8 cellular contexts compared by ENCODE assay signal in genomic region chr16:89246903-89247733, GRCh38. TPM values are rescaled to one million over a fixed set of nuclear protein-coding genes. Genes with fewer than 3 reads are reported as not detected.
DNase-seq lines count a peak whose midpoint lies in the region; ATAC-seq, FAIRE-seq and TF ChIP-seq lines count a peak whose summit lies in the region.

No MANE protein-coding gene starts in this region.

- FAIRE-seq in GM12891 (lab: Jason Lieb, UNC), result peak; percentile 68

- no peak overlapping the region for H3K27ac Mint-ChIP-seq in activated CD4-positive, alpha-beta memory T cell treated with anti-CD3 and anti-CD28 coated beads for 36 hours

- peaks cover 2% of the 10 kb centered on the region for H3K4me1 Mint-ChIP-seq in activated CD4-positive, alpha-beta memory T cell treated with anti-CD3 and anti-CD28 coated beads for 36 hours (ENCODE audit: low read depth)

- H3K27ac ChIP-seq in dorsolateral prefrontal cortex, result peak overlapping the region in 23 of 59 donors; percentile 11 to 72 (median 42)

- H3K27me3 ChIP-seq in dorsolateral prefrontal cortex, result no peaks in the 10 kb centered on the region

- H3K4me3 Mint-ChIP-seq in activated CD4-positive, alpha-beta memory T cell treated with anti-CD3 and anti-CD28 coated beads for 36 hours, result peak overlapping the region; percentile 71

- DNase-seq in GM12891 (ENCODE audit: insufficient read length, low spot score) (peak; percentile 92), NCI-H345 treated with DMSO at 0.1 percent for 48 hours (lab: John Stamatoyannopoulos, UW; ENCODE audit: unreplicated experiment) (peak; percentile 50), dorsolateral prefrontal cortex (peak; percentile 84 to 95 (median 91)), lower leg skin (ENCODE audit: low spot score in 2 of 2) (peak; percentile 82 to 97)
- DNase-seq in activated CD4-positive, alpha-beta memory T cell treated with anti-CD3 and anti-CD28 coated beads for 36 hours, result peak; percentile 97
- DNase-seq in stimulated activated CD4-positive, alpha-beta T cell treated with anti-CD3 and anti-CD28 coated beads, Interleukin-4, amount 100 ng/mL, for 1 hour, result peak; percentile 96

- POLR2A ChIA-PET in activated CD4-positive, alpha-beta memory T cell treated with anti-CD3 and anti-CD28 coated beads for 36 hours (lab: Charles Lee), result interaction anchor here (1.0 to 1.8 kb wide), 2 partner anchors 29 to 67 kb away, joined by 3 to 5 read pairs; partner anchors contain the start of gene ZNF778

- H3K27me3 Mint-ChIP-seq in activated CD4-positive, alpha-beta memory T cell treated with anti-CD3 and anti-CD28 coated beads for 36 hours, result no peaks in the 10 kb centered on the region

- no peak for TF ChIP-seq POLR2A in GM12891 (IDR thresholded peaks at IDR 0.05; ENCODE audit: low read depth, low read length)
- no peak for TF ChIP-seq POLR2A in lower leg skin (IDR thresholded peaks at IDR 0.05)

- H3K9me3 Mint-ChIP-seq in activated CD4-positive, alpha-beta memory T cell treated with anti-CD3 and anti-CD28 coated beads for 36 hours, result peaks cover 8% of the 10 kb centered on the region

- ATAC-seq in HG02938 (IDR thresholded peaks at IDR 0.05; ENCODE audit: unreplicated experiment), result peak; percentile 56
- no peak for ATAC-seq in GM21367 (IDR thresholded peaks at IDR 0.05; ENCODE audit: unreplicated experiment)

- intact Hi-C loops in activated CD4-positive, alpha-beta memory T cell treated with anti-CD3 and anti-CD28 coated beads for 36 hours (cut with micrococcal nuclease), result no loop called here
- intact Hi-C loops in dorsolateral prefrontal cortex (cut with DNase I), result no loop called here
- intact Hi-C loops in lower leg skin (cut with DNase I; ENCODE audit: low total_unique reads), result no loop called here

- peaks cover 5% of the 10 kb centered on the region for H3K36me3 Mint-ChIP-seq in activated CD4-positive, alpha-beta memory T cell treated with anti-CD3 and anti-CD28 coated beads for 36 hours

- 2 to 4% methylated on average over 19 to 33 of the region's 78 CpGs for WGBS in lower leg skin, 2 donors

- no peak for TF ChIP-seq CTCF in dorsolateral prefrontal cortex (IDR thresholded peaks at IDR 0.05 in 54 of 56, conservative IDR thresholded peaks at IDR 0.05 in 2 of 56; ENCODE audit: low read depth in 1 of 56, partially characterized antibody in 56 of 56)
- TF ChIP-seq CTCF in lower leg skin (IDR thresholded peaks at IDR 0.05), result no peak

- CTCF ChIA-PET in activated CD4-positive, alpha-beta memory T cell treated with anti-CD3 and anti-CD28 coated beads for 36 hours (lab: Charles Lee), result interaction anchor here (0.9 to 1.5 kb wide), 6 partner anchors 29 to 434 kb away, joined by 3 to 7 read pairs (median 4); partner anchors contain the start of gene ZNF778

- H3K4me3 ChIP-seq in dorsolateral prefrontal cortex (peak overlapping the region; percentile 42 to 74 (median 62)), lower leg skin (ENCODE audit: low read depth, poor library complexity, severe bottlenecking) (no peak overlapping the region)

TF ChIP-seq in GM12891, 5 proteins besides CTCF, POLR2A, EP300 and RAD21:
- no peak for TF ChIP-seq POU2F2 (IDR thresholded peaks at IDR 0.05; ENCODE audit: low read depth, low read length)
- no peak for TF ChIP-seq PAX5 (IDR thresholded peaks at IDR 0.05; ENCODE audit: insufficient read depth, low read length, severe bottlenecking)
- no peak for TF ChIP-seq SPI1 (IDR thresholded peaks at IDR 0.05; ENCODE audit: low read depth, low read length)
- no peak for TF ChIP-seq POLR2AphosphoS5 (IDR thresholded peaks at IDR 0.05; ENCODE audit: low read depth, low read length)
- TF ChIP-seq TAF1 (IDR thresholded peaks at IDR 0.05; ENCODE audit: low read depth, low read length), result no peak

RNA-seq across cellular contexts. Expression of gene ZNF778, which starts 29.6 kb away (rescaled TPM):
- 3.7 TPM for polyA plus RNA-seq in GM12891 (2012; ENCODE audit: low read depth, missing spikeins)
- 1 to 10 TPM; 7.4 to 7.9 TPM for total RNA-seq in activated CD4-positive, alpha-beta memory T cell treated with anti-CD3 and anti-CD28 coated beads for 36 hours
- total RNA-seq in dorsolateral prefrontal cortex (10 to 100 TPM; 10.1 to 35.3 (median 17.7) TPM), lower leg skin (10 to 100 TPM; 10.9 to 34.8 (median 18.1) TPM)

RNA-seq across cellular contexts. Expression of gene SLC22A31, which starts 46.8 kb away (rescaled TPM):
- 0.06 TPM for polyA plus RNA-seq in GM12891 (2012; ENCODE audit: low read depth, missing spikeins)
- total RNA-seq in activated CD4-positive, alpha-beta memory T cell treated with anti-CD3 and anti-CD28 coated beads for 36 hours, result under 1 TPM; 0.39 to 0.45 TPM
- 1 to 10 TPM in 1 of 120 experiments, under 1 TPM in 5, not detected in 114; 0.23 to 1.5 (median 0.76) TPM for total RNA-seq in dorsolateral prefrontal cortex
- 1 to 10 TPM in 3 of 4 donors, under 1 TPM in 1; 0.97 to 2.2 (median 1.7) TPM for total RNA-seq in lower leg skin
